In the genomic region with DNA sequence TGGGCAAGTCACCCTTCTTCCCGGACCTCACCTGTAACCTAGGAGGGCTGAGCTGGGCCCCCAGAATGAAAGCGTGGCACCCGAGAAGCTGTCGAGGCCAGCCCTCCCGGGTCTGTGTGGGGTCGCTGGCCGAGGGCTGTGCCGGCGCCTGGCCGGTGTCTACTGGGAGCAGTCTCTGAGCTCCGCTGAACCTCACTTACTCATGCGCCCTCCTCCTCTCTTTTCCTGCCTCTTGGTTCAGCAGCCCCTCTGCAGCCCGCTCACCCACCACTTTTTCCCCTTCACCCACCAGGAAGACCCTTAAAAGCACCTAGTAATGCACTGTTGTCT, we compare ENCODE assay signal across 8 cellular contexts. TPM values are rescaled to one million over a fixed set of nuclear protein-coding genes. Genes with fewer than 3 reads are reported as not detected.
DNase-seq lines count a peak whose midpoint lies in the region; ATAC-seq and TF ChIP-seq lines count a peak whose summit lies in the region.

No MANE protein-coding gene starts in this region.

- DNase-seq in LNCaP clone FGC (ENCODE audit: low read depth) = no peak
- DNase-seq in choroid plexus epithelial cell (ENCODE audit: low read depth) = no peak
- DNase-seq in mesothelial cell of epicardium (ENCODE audit: low spot score in 2 of 2, unreplicated experiment in 2 of 2) = peak in 1 of 2 experiments; percentile 22
- DNase-seq in GM19240 (ENCODE audit: insufficient read length, low spot score) = no peak
- DNase-seq in NCI-H774 (lab: John Stamatoyannopoulos, UW) = no peak

- no peak for TF ChIP-seq CTCF in 22Rv1 (IDR thresholded peaks at IDR 0.05)
- no peak for TF ChIP-seq CTCF in LNCaP clone FGC (IDR thresholded peaks at IDR 0.05; ENCODE audit: control insufficient read depth, extremely low read depth, insufficient read depth)
- TF ChIP-seq CTCF in choroid plexus epithelial cell (conservative IDR thresholded peaks at IDR 0.05; ENCODE audit: low read depth, low read length) = no peak
- no peak for TF ChIP-seq CTCF in mesothelial cell of epicardium (IDR thresholded peaks at IDR 0.05; ENCODE audit: unreplicated experiment)

- peak overlapping the region; percentile 90 for H3K4me3 ChIP-seq in LNCaP clone FGC (ENCODE audit: low read depth, low read length)
- peak overlapping the region; percentile 94 for H3K4me3 ChIP-seq in choroid plexus epithelial cell (ENCODE audit: low read depth, low read length)

- ATAC-seq in GM19452 (IDR thresholded peaks at IDR 0.05; ENCODE audit: unreplicated experiment) (peak; percentile 25), HG03175 (IDR thresholded peaks at IDR 0.05; ENCODE audit: unreplicated experiment) (no peak)

- no peaks in the 10 kb centered on the region for H3K36me3 Mint-ChIP-seq in mesothelial cell of epicardium

- H3K27ac Mint-ChIP-seq in mesothelial cell of epicardium = peak overlapping the region; percentile 3

- H3K27ac ChIP-seq in 22Rv1 = peak overlapping the region; percentile 70

- H3K4me3 Mint-ChIP-seq in mesothelial cell of epicardium = peak overlapping the region; percentile 83

- H3K27me3 Mint-ChIP-seq in mesothelial cell of epicardium (ENCODE audit: low read depth) = no peaks in the 10 kb centered on the region

- H3K9me3 Mint-ChIP-seq in mesothelial cell of epicardium = no peaks in the 10 kb centered on the region

- H3K4me1 Mint-ChIP-seq in mesothelial cell of epicardium = peaks cover 12% of the 10 kb centered on the region

RNA-seq across cellular contexts. Expression of a gene that starts 0.4 kb away (rescaled TPM):
- 5.6 to 7.0 TPM (median 6.0 TPM) in 3 replicates for total RNA-seq in mesothelial cell of epicardium

RNA-seq across cellular contexts. Expression of a gene that starts 32.4 kb away (rescaled TPM):
- 163 to 176 TPM (median 165 TPM) in 3 replicates for total RNA-seq in mesothelial cell of epicardium

RNA-seq across cellular contexts. Expression of a gene that starts 57.5 kb away (rescaled TPM):
- 5.1 to 7.6 TPM (median 5.5 TPM) in 3 replicates for total RNA-seq in mesothelial cell of epicardium
